8 cellular contexts compared by ENCODE assay signal in genomic region chr13:20702530-20702929, GRCh38. TPM values are rescaled to one million over a fixed set of nuclear protein-coding genes. Genes with fewer than 3 reads are reported as not detected.
DNase-seq lines count a peak whose midpoint lies in the region; ATAC-seq, FAIRE-seq and TF ChIP-seq lines count a peak whose summit lies in the region.

No MANE protein-coding gene starts in this region.

- H3K9me3 ChIP-seq in iPS-15b (ENCODE audit: control insufficient read depth, insufficient read depth, low read length) (no peaks in the 10 kb centered on the region), suprapubic skin (no peaks in the 10 kb centered on the region)

- TF ChIP-seq POLR2A in suprapubic skin (IDR thresholded peaks at IDR 0.05): no peak
- no peak for TF ChIP-seq POLR2A in GM12892 (IDR thresholded peaks at IDR 0.05; ENCODE audit: low read depth, low read length)

- H3K4me3 ChIP-seq in WI38 (ENCODE audit: low read depth, low read length): peak overlapping the region; percentile 71
- peak overlapping the region; percentile 63 for H3K4me3 ChIP-seq in iPS-15b (ENCODE audit: low read depth, low read length)
- H3K4me3 ChIP-seq in suprapubic skin: peak overlapping the region; percentile 81

- peaks cover 38% of the 10 kb centered on the region for H3K27me3 ChIP-seq in iPS-15b (ENCODE audit: control insufficient read depth, insufficient read depth, low read length)
- H3K27me3 ChIP-seq in suprapubic skin: peaks cover 9% of the 10 kb centered on the region

- TF ChIP-seq CTCF in WI38 (IDR thresholded peaks at IDR 0.05; ENCODE audit: low read depth, low read length): no peak
- no peak for TF ChIP-seq CTCF in suprapubic skin (IDR thresholded peaks at IDR 0.05)

- no peaks in the 10 kb centered on the region for H3K36me3 Mint-ChIP-seq in activated CD4-positive, alpha-beta T cell treated with anti-CD3 and anti-CD28 coated beads, Interleukin-2, amount 10 ng/mL, durations not matched to agents 24 days and 14 days (ENCODE audit: low read depth)

- intact Hi-C loops in activated CD4-positive, alpha-beta T cell treated with anti-CD3 and anti-CD28 coated beads, Interleukin-2, amount 10 ng/mL, durations not matched to agents 24 days and 14 days (cut with micrococcal nuclease): loop anchor here (2.0 to 10.0 kb wide), 6 partner anchors 136 to 520 kb away; partner anchors contain the start of genes CRYL1, IFT88 and XPO4

- H3K9ac ChIP-seq in iPS-15b (ENCODE audit: low read depth, low read length): no peak overlapping the region

- H3K4me1 Mint-ChIP-seq in activated CD4-positive, alpha-beta T cell treated with anti-CD3 and anti-CD28 coated beads, Interleukin-2, amount 10 ng/mL, durations not matched to agents 24 days and 14 days: peaks cover 10% of the 10 kb centered on the region

- TF ChIP-seq EP300 in suprapubic skin (IDR thresholded peaks at IDR 0.05): no peak

- DNase-seq in activated CD4-positive, alpha-beta T cell treated with anti-CD3 and anti-CD28 coated beads, Interleukin-2, amount 10 ng/mL, durations not matched to agents 24 days and 14 days: no peak
- no peak for DNase-seq in activated CD4-positive, alpha-beta T cell treated with anti-CD3 and anti-CD28 coated beads for 48 hours
- DNase-seq in suprapubic skin (ENCODE audit: low spot score in 2 of 2): no peak
- no peak for DNase-seq in GM12892 (ENCODE audit: insufficient read length)
- no peak for DNase-seq in mucosa of gallbladder (ENCODE audit: low spot score)

- H3K4me3 Mint-ChIP-seq in activated CD4-positive, alpha-beta T cell treated with anti-CD3 and anti-CD28 coated beads, Interleukin-2, amount 10 ng/mL, durations not matched to agents 24 days and 14 days: peak overlapping the region; percentile 94

- no peaks in the 10 kb centered on the region for H3K9me3 Mint-ChIP-seq in activated CD4-positive, alpha-beta T cell treated with anti-CD3 and anti-CD28 coated beads, Interleukin-2, amount 10 ng/mL, durations not matched to agents 24 days and 14 days

- ATAC-seq in GM21390 (IDR thresholded peaks at IDR 0.05; ENCODE audit: unreplicated experiment): no peak

- H3K27me3 Mint-ChIP-seq in activated CD4-positive, alpha-beta T cell treated with anti-CD3 and anti-CD28 coated beads, Interleukin-2, amount 10 ng/mL, durations not matched to agents 24 days and 14 days: peaks cover 52% of the 10 kb centered on the region

- H3K4me1 ChIP-seq in iPS-15b (ENCODE audit: control insufficient read depth, insufficient read depth, low read length) (no peaks in the 10 kb centered on the region), suprapubic skin (peaks cover 24% of the 10 kb centered on the region)

- H3K27ac ChIP-seq in suprapubic skin: peak overlapping the region; percentile 78

- WGBS in suprapubic skin: 34% methylated on average over 9 of the region's 9 CpGs

- FAIRE-seq in GM12892 (lab: Jason Lieb, UNC): no peak

- H3K36me3 ChIP-seq in iPS-15b (ENCODE audit: control insufficient read depth, insufficient read depth, low read length) (no peaks in the 10 kb centered on the region), suprapubic skin (no peaks in the 10 kb centered on the region)

- H3K27ac Mint-ChIP-seq in activated CD4-positive, alpha-beta T cell treated with anti-CD3 and anti-CD28 coated beads, Interleukin-2, amount 10 ng/mL, durations not matched to agents 24 days and 14 days: peak overlapping the region; percentile 43

RNA-seq across cellular contexts. Expression of gene IL17D, which starts 1.0 kb away (rescaled TPM):
- 0.28 TPM in 1 of 2 replicates, not detected in the other for total RNA-seq in activated CD4-positive, alpha-beta T cell treated with anti-CD3 and anti-CD28 coated beads, Interleukin-2, amount 10 ng/mL, durations not matched to agents 24 days and 14 days
- total RNA-seq in suprapubic skin: 1 to 10 TPM in 1 of 4 donors, under 1 TPM in 3; 0.26 to 1.5 (median 0.50) TPM
- 2.7 TPM for polyA plus RNA-seq in GM12892 (2012; ENCODE audit: missing spikeins)
- 7.1 TPM for total RNA-seq in mucosa of gallbladder
